ENCODE assay signal across 17 cellular contexts in genomic region chr5:171628344-171628743, GRCh38.
"Had no signal": no experiment of that assay in that cellular context is flagged by ENCODE, and none has a peak within 500 bp of the region (broad histone marks: within the 10 kb centered on the region; RNA-seq: fewer than 3 reads in every experiment).

No MANE protein-coding gene starts in this region.

- H3K36me3 ChIP-seq: gastrocnemius medialis, heart left ventricle, left ventricle myocardium inferior, tibial nerve had no signal

- H3K4me3 ChIP-seq: gastrocnemius medialis, heart left ventricle, left ventricle myocardium inferior, tibial nerve had no signal

- H3K27ac ChIP-seq: gastrocnemius medialis, heart left ventricle, left ventricle myocardium inferior, tibial nerve had no signal

- H3K27me3 ChIP-seq: heart left ventricle, tibial nerve had no signal

- ATAC-seq: gastrocnemius medialis, heart left ventricle, WTC11 had no signal

- DNase-seq: activated CD4-positive, alpha-beta memory T cell treated with anti-CD3 and anti-CD28 coated beads for 36 hours; activated CD4-positive, alpha-beta T cell treated with anti-CD3 and anti-CD28 coated beads for 4 hours; activated naive CD8-positive, alpha-beta T cell treated with anti-CD3 and anti-CD28 coated beads for 36 hours; activated T-cell treated with anti-CD3 and anti-CD28 coated beads for 4 hours; amygdala; caudate nucleus; gastrocnemius medialis; heart left ventricle; left ventricle myocardium inferior; mammary epithelial cell; midbrain; occipital lobe; small intestine; stimulated activated CD4-positive, alpha-beta T cell treated with anti-CD3 and anti-CD28 coated beads, Interleukin-15, amount 100 ng/mL, for 24 hours; stimulated activated CD4-positive, alpha-beta T cell treated with anti-CD3 and anti-CD28 coated beads, Interleukin-2, amount 100 ng/mL, for 48 hours had no signal

- H3K9me3 ChIP-seq: gastrocnemius medialis, heart left ventricle, left ventricle myocardium inferior, tibial nerve had no signal
